Comparison of ENCODE assay signal across 1 cellular context in the genomic region with DNA sequence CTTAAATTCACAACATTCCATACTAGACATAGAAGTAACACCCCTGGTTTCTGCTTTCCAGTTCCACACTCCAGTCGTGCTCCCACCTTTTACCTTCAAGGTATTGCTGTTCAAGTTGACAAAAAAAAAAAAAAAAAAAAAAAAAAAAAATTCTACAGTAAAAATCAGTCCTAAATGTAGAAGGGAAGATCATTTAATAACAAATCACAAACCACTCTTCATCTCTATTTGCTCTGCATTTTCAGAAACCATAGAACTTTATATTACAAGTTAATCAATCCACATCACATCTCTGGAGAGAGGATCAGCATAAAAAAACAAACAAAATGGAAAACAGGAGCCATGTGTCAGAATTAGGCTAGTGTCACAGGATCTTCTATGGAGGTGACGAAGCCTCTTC.
TF ChIP-seq lines count a peak whose summit lies in the region.

No MANE protein-coding gene starts in this region.

TF ChIP-seq in GM23338, 12 proteins besides CTCF, POLR2A, EP300 and RAD21 (continued from another document):
- TF ChIP-seq, protein P1, sequence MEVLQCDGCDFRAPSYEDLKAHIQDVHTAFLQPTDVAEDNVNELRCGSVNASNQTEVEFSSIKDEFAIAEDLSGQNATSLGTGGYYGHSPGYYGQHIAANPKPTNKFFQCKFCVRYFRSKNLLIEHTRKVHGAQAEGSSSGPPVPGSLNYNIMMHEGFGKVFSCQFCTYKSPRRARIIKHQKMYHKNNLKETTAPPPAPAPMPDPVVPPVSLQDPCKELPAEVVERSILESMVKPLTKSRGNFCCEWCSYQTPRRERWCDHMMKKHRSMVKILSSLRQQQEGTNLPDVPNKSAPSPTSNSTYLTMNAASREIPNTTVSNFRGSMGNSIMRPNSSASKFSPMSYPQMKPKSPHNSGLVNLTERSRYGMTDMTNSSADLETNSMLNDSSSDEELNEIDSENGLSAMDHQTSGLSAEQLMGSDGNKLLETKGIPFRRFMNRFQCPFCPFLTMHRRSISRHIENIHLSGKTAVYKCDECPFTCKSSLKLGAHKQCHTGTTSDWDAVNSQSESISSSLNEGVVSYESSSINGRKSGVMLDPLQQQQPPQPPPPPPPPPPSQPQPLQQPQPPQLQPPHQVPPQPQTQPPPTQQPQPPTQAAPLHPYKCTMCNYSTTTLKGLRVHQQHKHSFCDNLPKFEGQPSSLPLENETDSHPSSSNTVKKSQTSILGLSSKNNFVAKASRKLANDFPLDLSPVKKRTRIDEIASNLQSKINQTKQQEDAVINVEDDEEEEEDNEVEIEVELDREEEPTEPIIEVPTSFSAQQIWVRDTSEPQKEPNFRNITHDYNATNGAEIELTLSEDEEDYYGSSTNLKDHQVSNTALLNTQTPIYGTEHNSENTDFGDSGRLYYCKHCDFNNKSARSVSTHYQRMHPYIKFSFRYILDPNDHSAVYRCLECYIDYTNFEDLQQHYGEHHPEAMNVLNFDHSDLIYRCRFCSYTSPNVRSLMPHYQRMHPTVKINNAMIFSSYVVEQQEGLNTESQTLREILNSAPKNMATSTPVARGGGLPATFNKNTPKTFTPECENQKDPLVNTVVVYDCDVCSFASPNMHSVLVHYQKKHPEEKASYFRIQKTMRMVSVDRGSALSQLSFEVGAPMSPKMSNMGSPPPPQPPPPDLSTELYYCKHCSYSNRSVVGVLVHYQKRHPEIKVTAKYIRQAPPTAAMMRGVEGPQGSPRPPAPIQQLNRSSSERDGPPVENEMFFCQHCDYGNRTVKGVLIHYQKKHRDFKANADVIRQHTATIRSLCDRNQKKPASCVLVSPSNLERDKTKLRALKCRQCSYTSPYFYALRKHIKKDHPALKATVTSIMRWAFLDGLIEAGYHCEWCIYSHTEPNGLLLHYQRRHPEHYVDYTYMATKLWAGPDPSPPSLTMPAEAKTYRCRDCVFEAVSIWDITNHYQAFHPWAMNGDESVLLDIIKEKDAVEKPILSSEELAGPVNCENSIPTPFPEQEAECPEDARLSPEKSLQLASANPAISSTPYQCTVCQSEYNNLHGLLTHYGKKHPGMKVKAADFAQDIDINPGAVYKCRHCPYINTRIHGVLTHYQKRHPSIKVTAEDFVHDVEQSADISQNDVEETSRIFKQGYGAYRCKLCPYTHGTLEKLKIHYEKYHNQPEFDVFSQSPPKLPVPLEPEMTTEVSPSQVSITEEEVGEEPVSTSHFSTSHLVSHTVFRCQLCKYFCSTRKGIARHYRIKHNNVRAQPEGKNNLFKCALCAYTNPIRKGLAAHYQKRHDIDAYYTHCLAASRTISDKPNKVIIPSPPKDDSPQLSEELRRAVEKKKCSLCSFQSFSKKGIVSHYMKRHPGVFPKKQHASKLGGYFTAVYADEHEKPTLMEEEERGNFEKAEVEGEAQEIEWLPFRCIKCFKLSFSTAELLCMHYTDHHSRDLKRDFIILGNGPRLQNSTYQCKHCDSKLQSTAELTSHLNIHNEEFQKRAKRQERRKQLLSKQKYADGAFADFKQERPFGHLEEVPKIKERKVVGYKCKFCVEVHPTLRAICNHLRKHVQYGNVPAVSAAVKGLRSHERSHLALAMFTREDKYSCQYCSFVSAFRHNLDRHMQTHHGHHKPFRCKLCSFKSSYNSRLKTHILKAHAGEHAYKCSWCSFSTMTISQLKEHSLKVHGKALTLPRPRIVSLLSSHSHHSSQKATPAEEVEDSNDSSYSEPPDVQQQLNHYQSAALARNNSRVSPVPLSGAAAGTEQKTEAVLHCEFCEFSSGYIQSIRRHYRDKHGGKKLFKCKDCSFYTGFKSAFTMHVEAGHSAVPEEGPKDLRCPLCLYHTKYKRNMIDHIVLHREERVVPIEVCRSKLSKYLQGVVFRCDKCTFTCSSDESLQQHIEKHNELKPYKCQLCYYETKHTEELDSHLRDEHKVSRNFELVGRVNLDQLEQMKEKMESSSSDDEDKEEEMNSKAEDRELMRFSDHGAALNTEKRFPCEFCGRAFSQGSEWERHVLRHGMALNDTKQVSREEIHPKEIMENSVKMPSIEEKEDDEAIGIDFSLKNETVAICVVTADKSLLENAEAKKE (CRISPR knock-in tag; IDR thresholded peaks at IDR 0.05), result no peak
- TF ChIP-seq ZNF331 (CRISPR knock-in tag; IDR thresholded peaks at IDR 0.05; ENCODE audit: low read depth) (no peak), CREB1 (CRISPR knock-in tag; IDR thresholded peaks at IDR 0.05; ENCODE audit: low read depth) (no peak), STAT1 (IDR thresholded peaks at IDR 0.05; ENCODE audit: unreplicated experiment) (no peak), NANOG (IDR thresholded peaks at IDR 0.05; ENCODE audit: borderline replicate concordance) (no peak), POLR2AphosphoS5 (IDR thresholded peaks at IDR 0.05; ENCODE audit: low read depth) (no peak), JUNB (IDR thresholded peaks at IDR 0.05; ENCODE audit: unreplicated experiment) (no peak)
- TF ChIP-seq, protein P2, sequence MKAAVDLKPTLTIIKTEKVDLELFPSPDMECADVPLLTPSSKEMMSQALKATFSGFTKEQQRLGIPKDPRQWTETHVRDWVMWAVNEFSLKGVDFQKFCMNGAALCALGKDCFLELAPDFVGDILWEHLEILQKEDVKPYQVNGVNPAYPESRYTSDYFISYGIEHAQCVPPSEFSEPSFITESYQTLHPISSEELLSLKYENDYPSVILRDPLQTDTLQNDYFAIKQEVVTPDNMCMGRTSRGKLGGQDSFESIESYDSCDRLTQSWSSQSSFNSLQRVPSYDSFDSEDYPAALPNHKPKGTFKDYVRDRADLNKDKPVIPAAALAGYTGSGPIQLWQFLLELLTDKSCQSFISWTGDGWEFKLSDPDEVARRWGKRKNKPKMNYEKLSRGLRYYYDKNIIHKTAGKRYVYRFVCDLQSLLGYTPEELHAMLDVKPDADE (IDR thresholded peaks at IDR 0.05), result no peak
